ENCODE assay signal across 9 cellular contexts in genomic region chr6:89242574-89243330, GRCh38. TPM values are rescaled to one million over a fixed set of nuclear protein-coding genes. Genes with fewer than 3 reads are reported as not detected.
DNase-seq lines count a peak whose midpoint lies in the region; ATAC-seq and TF ChIP-seq lines count a peak whose summit lies in the region.
"Had no signal": no experiment of that assay in that cellular context is flagged by ENCODE, and none has a peak within 500 bp of the region (broad histone marks: within the 10 kb centered on the region; RNA-seq: fewer than 3 reads in every experiment).

No MANE protein-coding gene starts in this region.

- no peaks in the 10 kb centered on the region for H3K27me3 ChIP-seq in DOHH2 (ENCODE audit: control insufficient read depth, low read length)
- no peaks in the 10 kb centered on the region for H3K27me3 ChIP-seq in PC-9 (ENCODE audit: insufficient read depth, low read depth)
- H3K27me3 ChIP-seq in neural progenitor cell = no peaks in the 10 kb centered on the region

- H3K4me3 ChIP-seq in DOHH2 (ENCODE audit: low read length) = no peak overlapping the region
- H3K4me3 ChIP-seq in PC-9 = no peak overlapping the region
- H3K4me3 ChIP-seq in epithelial cell of esophagus (ENCODE audit: low read length) = no peak overlapping the region
- no peak overlapping the region for H3K4me3 ChIP-seq in neural progenitor cell

- H3K4me3 Mint-ChIP-seq in neural progenitor cell = peak overlapping the region; percentile 2
- no peak overlapping the region for H3K4me3 Mint-ChIP-seq in activated T-helper 1 cell treated with anti-CD3 and anti-CD28 coated beads, Interleukin-12 subunit alpha, Interleukin-12 subunit beta, Interleukin-2, Interleukin-4 antibody, amounts not matched to agents 30 ng/mL and 10 ng/mL and 1 ng/mL, durations not matched to agents 14 hours and 24 hours and 36 hours
- H3K4me3 Mint-ChIP-seq: activated B cell treated with CpG ODN at 0.5 μM for 24 hours had no signal

- H3K9me3 Mint-ChIP-seq in neural progenitor cell = peaks cover 9% of the 10 kb centered on the region
- no peaks in the 10 kb centered on the region for H3K9me3 Mint-ChIP-seq in activated T-helper 1 cell treated with anti-CD3 and anti-CD28 coated beads, Interleukin-12 subunit alpha, Interleukin-12 subunit beta, Interleukin-2, Interleukin-4 antibody, amounts not matched to agents 30 ng/mL and 10 ng/mL and 1 ng/mL, durations not matched to agents 14 hours and 24 hours and 36 hours

- peaks cover 7% of the 10 kb centered on the region for H3K27me3 Mint-ChIP-seq in neural progenitor cell (ENCODE audit: insufficient read depth, low read depth)
- peaks cover 17% of the 10 kb centered on the region for H3K27me3 Mint-ChIP-seq in activated T-helper 1 cell treated with anti-CD3 and anti-CD28 coated beads, Interleukin-12 subunit alpha, Interleukin-12 subunit beta, Interleukin-2, Interleukin-4 antibody, amounts not matched to agents 30 ng/mL and 10 ng/mL and 1 ng/mL, durations not matched to agents 14 hours and 24 hours and 36 hours (ENCODE audit: insufficient read depth)

- CTCF ChIA-PET in PC-9 (lab: Charles Lee) = interaction anchor here (0.6 kb wide), 1 partner anchor 255 kb away, joined by 3 read pairs; no protein-coding TSS in a partner anchor

- no peak overlapping the region for H3K9ac ChIP-seq in neural progenitor cell

- no TSS peak for BruUV-seq in PC-9 (replicated peaks; lab: Mats Ljungman, UMichigan)

- H3K9me3 ChIP-seq in DOHH2 (ENCODE audit: control insufficient read depth, insufficient read depth, low read length) (no peaks in the 10 kb centered on the region), PC-9 (ENCODE audit: insufficient read depth, low read depth) (no peaks in the 10 kb centered on the region), neural progenitor cell (ENCODE audit: low read depth) (no peaks in the 10 kb centered on the region)

- H3K4me1 Mint-ChIP-seq in neural progenitor cell = peaks cover 21% of the 10 kb centered on the region
- H3K4me1 Mint-ChIP-seq in activated T-helper 1 cell treated with anti-CD3 and anti-CD28 coated beads, Interleukin-12 subunit alpha, Interleukin-12 subunit beta, Interleukin-2, Interleukin-4 antibody, amounts not matched to agents 30 ng/mL and 10 ng/mL and 1 ng/mL, durations not matched to agents 14 hours and 24 hours and 36 hours (ENCODE audit: low read depth) = peaks cover 16% of the 10 kb centered on the region

- POLR2A ChIA-PET in PC-9 (lab: Charles Lee; ENCODE audit: unreplicated experiment) = no interaction called here

- peak overlapping the region; percentile 87 for H3K27ac Mint-ChIP-seq in neural progenitor cell
- H3K27ac Mint-ChIP-seq in activated T-helper 1 cell treated with anti-CD3 and anti-CD28 coated beads, Interleukin-12 subunit alpha, Interleukin-12 subunit beta, Interleukin-2, Interleukin-4 antibody, amounts not matched to agents 30 ng/mL and 10 ng/mL and 1 ng/mL, durations not matched to agents 14 hours and 24 hours and 36 hours = no peak overlapping the region
- H3K27ac Mint-ChIP-seq: activated B cell treated with CpG ODN at 0.5 μM for 24 hours had no signal

- DNase-seq in PC-9 = peak in 1 of 2 experiments; percentile 43
- peak; percentile 63 for DNase-seq in epithelial cell of esophagus (ENCODE audit: low read depth)
- DNase-seq in neural progenitor cell (ENCODE audit: low spot score) = peak; percentile 44
- no peak for DNase-seq in activated T-helper 1 cell treated with anti-CD3 and anti-CD28 coated beads, Interleukin-12 subunit alpha, Interleukin-12 subunit beta, Interleukin-2, Interleukin-4 antibody, amounts not matched to agents 30 ng/mL and 10 ng/mL and 1 ng/mL, durations not matched to agents 14 hours and 24 hours and 36 hours (ENCODE audit: low spot score)
- DNase-seq: activated B cell treated with CpG ODN at 0.5 μM for 24 hours had no signal

- peaks cover 16% of the 10 kb centered on the region for H3K4me1 ChIP-seq in DOHH2 (ENCODE audit: control insufficient read depth, low read length)
- peaks cover 12% of the 10 kb centered on the region; the same call in 1 of the 2 replicates for H3K4me1 ChIP-seq in PC-9 (replicated peaks; ENCODE audit: insufficient read depth)
- peaks cover 10% of the 10 kb centered on the region for H3K4me1 ChIP-seq in neural progenitor cell

- peak; percentile 84 for TF ChIP-seq RAD21 in Ishikawa (IDR thresholded peaks at IDR 0.05; ENCODE audit: low read depth)

- ATAC-seq in HG02588 (IDR thresholded peaks at IDR 0.05; ENCODE audit: unreplicated experiment) (no peak), GM21737 (IDR thresholded peaks at IDR 0.05; ENCODE audit: unreplicated experiment) (no peak)

- TF ChIP-seq CTCF in DOHH2 (IDR thresholded peaks at IDR 0.05; ENCODE audit: low read depth, low read length, poor library complexity, severe bottlenecking) (peak; percentile 51), PC-9 (conservative IDR thresholded peaks at IDR 0.05) (peak; percentile 58), epithelial cell of esophagus (IDR thresholded peaks at IDR 0.05; ENCODE audit: insufficient read depth, low read depth, low read length, missing control alignments) (peak; percentile 66), neural progenitor cell (IDR thresholded peaks at IDR 0.05) (peak; percentile 56)

- H3F3A ChIP-seq in DOHH2 (ENCODE audit: control insufficient read depth, insufficient read depth) = no peaks in the 10 kb centered on the region
- peaks cover 7% of the 10 kb centered on the region; the same call in 1 of the 2 replicates for H3F3A ChIP-seq in PC-9 (ENCODE audit: insufficient read depth, low read depth)
- H3F3A ChIP-seq in neural progenitor cell (ENCODE audit: low read depth) = peaks cover 4% of the 10 kb centered on the region

- no peaks in the 10 kb centered on the region for H3K9me2 ChIP-seq in DOHH2 (replicated peaks; ENCODE audit: control insufficient read depth, low read length)
- no peaks in the 10 kb centered on the region for H3K9me2 ChIP-seq in PC-9 (ENCODE audit: insufficient read depth)

- H4K20me1 ChIP-seq in DOHH2 (ENCODE audit: control insufficient read depth, insufficient read depth, low read depth, low read length) (no peaks in the 10 kb centered on the region), PC-9 (ENCODE audit: insufficient read depth) (no peaks in the 10 kb centered on the region), neural progenitor cell (ENCODE audit: low read depth) (no peaks in the 10 kb centered on the region)

- H3K36me3 ChIP-seq in DOHH2 (ENCODE audit: control insufficient read depth, low read length) = no peaks in the 10 kb centered on the region
- H3K36me3 ChIP-seq in PC-9 (ENCODE audit: low read depth) = no peaks in the 10 kb centered on the region
- no peaks in the 10 kb centered on the region for H3K36me3 ChIP-seq in neural progenitor cell

- H3K27ac ChIP-seq in DOHH2 (ENCODE audit: low read depth, low read length) (no peak overlapping the region), PC-9 (peak overlapping the region; percentile 33), neural progenitor cell (no peak overlapping the region)

- H2AFZ ChIP-seq in PC-9 = no peak overlapping the region
- peak overlapping the region; percentile 32 for H2AFZ ChIP-seq in neural progenitor cell (replicated peaks)

- intact Hi-C loops in PC-9 (cut with micrococcal nuclease; ENCODE audit: unreplicated experiment) = loop anchor here (1.0 to 5.0 kb wide), 3 partner anchors 120 to 260 kb away; no protein-coding TSS in a partner anchor
- intact Hi-C loops in activated T-helper 1 cell treated with anti-CD3 and anti-CD28 coated beads, Interleukin-12 subunit alpha, Interleukin-12 subunit beta, Interleukin-2, Interleukin-4 antibody, amounts not matched to agents 30 ng/mL and 10 ng/mL and 1 ng/mL, durations not matched to agents 14 hours and 24 hours and 36 hours (cut with micrococcal nuclease) = loop anchor here (1.0 kb wide), 2 partner anchors 120 to 260 kb away; no protein-coding TSS in a partner anchor

- no peak overlapping the region for H3K4me2 ChIP-seq in DOHH2 (ENCODE audit: low read length)
- peak overlapping the region; percentile 36 for H3K4me2 ChIP-seq in PC-9
- peak overlapping the region; percentile 15 for H3K4me2 ChIP-seq in neural progenitor cell

- peaks cover 3% of the 10 kb centered on the region for H3K36me3 Mint-ChIP-seq in neural progenitor cell
- no peaks in the 10 kb centered on the region for H3K36me3 Mint-ChIP-seq in activated T-helper 1 cell treated with anti-CD3 and anti-CD28 coated beads, Interleukin-12 subunit alpha, Interleukin-12 subunit beta, Interleukin-2, Interleukin-4 antibody, amounts not matched to agents 30 ng/mL and 10 ng/mL and 1 ng/mL, durations not matched to agents 14 hours and 24 hours and 36 hours (ENCODE audit: low read depth)

- no peaks in the 10 kb centered on the region for H3K79me2 ChIP-seq in DOHH2 (ENCODE audit: control insufficient read depth, low read length)
- H3K79me2 ChIP-seq in PC-9 (ENCODE audit: low read depth) = no peaks in the 10 kb centered on the region
- H3K79me2 ChIP-seq in neural progenitor cell (ENCODE audit: low read depth) = no peaks in the 10 kb centered on the region

- TF ChIP-seq EP300 in Ishikawa (IDR thresholded peaks at IDR 0.05; ENCODE audit: borderline replicate concordance) = no peak

TF ChIP-seq in Ishikawa, 13 proteins besides CTCF, POLR2A, EP300 and RAD21 (continues in another document):
- no peak for TF ChIP-seq MAX (IDR thresholded peaks at IDR 0.05)
- TF ChIP-seq NFIC (IDR thresholded peaks at IDR 0.05) = no peak
- TF ChIP-seq FOXM1 (IDR thresholded peaks at IDR 0.05; ENCODE audit: borderline replicate concordance, low read depth) = no peak
- TF ChIP-seq CREB1 (IDR thresholded peaks at IDR 0.05; ENCODE audit: low read depth) = no peak
- no peak for TF ChIP-seq CEBPB (IDR thresholded peaks at IDR 0.05)

RNA-seq across cellular contexts. Expression of gene GABRR1, which starts 25.6 kb away (rescaled TPM):
- total RNA-seq in PC-9 (2021) (not detected in 2 replicates), neural progenitor cell (ENCODE audit: low replicate concordance) (not detected in 2 replicates)
- total RNA-seq in activated T-helper 1 cell treated with anti-CD3 and anti-CD28 coated beads, Interleukin-12 subunit alpha, Interleukin-12 subunit beta, Interleukin-2, Interleukin-4 antibody, amounts not matched to agents 30 ng/mL and 10 ng/mL and 1 ng/mL, durations not matched to agents 14 hours and 24 hours and 36 hours = not detected in 2 replicates
- total RNA-seq: activated B cell treated with CpG ODN at 0.5 μM for 24 hours had no signal
